ENCODE assay signal across 19 cellular contexts in the genomic region with DNA sequence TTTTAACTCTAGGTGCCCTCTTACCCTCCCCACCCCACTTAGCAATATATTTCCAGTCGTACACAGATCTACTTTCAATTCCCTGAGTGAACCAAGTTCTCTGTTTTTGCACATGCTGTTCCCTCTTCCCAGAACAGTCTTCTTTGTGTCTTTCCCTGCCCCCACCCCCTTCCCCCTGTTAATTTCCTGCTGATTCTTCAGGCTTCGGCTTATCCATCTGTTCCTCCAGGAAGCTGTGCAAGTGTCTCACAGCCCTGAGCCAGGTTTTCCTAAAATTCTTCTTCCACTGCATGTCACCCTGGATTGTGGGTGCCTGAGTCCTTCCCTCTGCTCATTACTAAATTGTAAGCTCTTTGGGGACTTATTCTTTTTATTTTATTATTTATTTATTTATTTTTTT. TPM values are rescaled to one million over a fixed set of nuclear protein-coding genes. Genes with fewer than 3 reads are reported as not detected.
DNase-seq lines count a peak whose midpoint lies in the region; ATAC-seq and TF ChIP-seq lines count a peak whose summit lies in the region.
"Had no signal": no experiment of that assay in that cellular context is flagged by ENCODE, and none has a peak within 500 bp of the region (broad histone marks: within the 10 kb centered on the region; RNA-seq: fewer than 3 reads in every experiment).

No MANE protein-coding gene starts in this region.

- no peak for TF ChIP-seq CTCF in smooth muscle cell (IDR thresholded peaks at IDR 0.05; ENCODE audit: borderline replicate concordance, insufficient read depth, poor library complexity, severe bottlenecking)

- H3K4me1 ChIP-seq in right cardiac atrium (ENCODE audit: control insufficient read depth, insufficient read depth, low read length) (peaks cover 5% of the 10 kb centered on the region), smooth muscle cell (ENCODE audit: low read depth) (peaks cover 8% of the 10 kb centered on the region)

- H3K9ac ChIP-seq in smooth muscle cell (ENCODE audit: low read depth): no peak overlapping the region

- DNase-seq in NCI-H524 (lab: John Stamatoyannopoulos, UW): peak; percentile 27 to 60
- no peak for DNase-seq in NCI-H524 treated with DMSO at 0.1 percent for 48 hours (lab: John Stamatoyannopoulos, UW)
- peak; percentile 54 for DNase-seq in NCI-H82 treated with DMSO at 0.1 percent for 48 hours (lab: John Stamatoyannopoulos, UW; ENCODE audit: unreplicated experiment)
- no peak for DNase-seq in right cardiac atrium
- no peak for DNase-seq in smooth muscle cell (lab: John Stamatoyannopoulos, UW; ENCODE audit: unreplicated experiment)
- DNase-seq in GOT3 (lab: John Stamatoyannopoulos, UW): no peak
- no peak for DNase-seq in activated CD4-positive, CD25-positive, alpha-beta regulatory T cell treated with anti-CD3 and anti-CD28 coated beads, Interleukin-2, amount 50 U/mL, for 72 hours
- DNase-seq: activated CD4-positive, CD25-positive, alpha-beta regulatory T cell; foreskin melanocyte; NCI-H1417; NCI-H774; nucleus accumbens; PC-3; stimulated activated naive CD4-positive, alpha-beta T cell treated with Interleukin-2 at 50 U/mL for 16 hours; upper lobe of right lung had no signal

- no peak overlapping the region for H3K4me2 ChIP-seq in smooth muscle cell

- H2AFZ ChIP-seq in smooth muscle cell (ENCODE audit: low read depth): no peak overlapping the region

- no peaks in the 10 kb centered on the region for H3K79me2 ChIP-seq in smooth muscle cell (ENCODE audit: low read depth)

- H3K36me3 ChIP-seq in smooth muscle cell (ENCODE audit: low read depth): no peaks in the 10 kb centered on the region
- H3K36me3 ChIP-seq: SJSA1, upper lobe of right lung had no signal

- WGBS in right cardiac atrium: 38% methylated on average over 2 of the region's 2 CpGs
- 68% methylated on average over 2 of the region's 2 CpGs for WGBS in smooth muscle cell (ENCODE audit: low lambda C conversion rate)

- peaks cover 23% of the 10 kb centered on the region for H3F3A ChIP-seq in smooth muscle cell (ENCODE audit: low read depth)

- H3K9me3 ChIP-seq in right cardiac atrium (ENCODE audit: control insufficient read depth, low read length) (no peaks in the 10 kb centered on the region), smooth muscle cell (replicated peaks; ENCODE audit: low read depth) (no peaks in the 10 kb centered on the region)
- H3K9me3 ChIP-seq: SJSA1, upper lobe of right lung had no signal

- H3K27ac ChIP-seq in right cardiac atrium (ENCODE audit: low read length) (peak overlapping the region; percentile 18), smooth muscle cell (ENCODE audit: low read depth) (peak overlapping the region; percentile 88)
- H3K27ac ChIP-seq: epithelial cell of prostate, SJSA1 had no signal

- H3K27me3 ChIP-seq in right cardiac atrium (ENCODE audit: control insufficient read depth, insufficient read depth): no peaks in the 10 kb centered on the region
- no peaks in the 10 kb centered on the region for H3K27me3 ChIP-seq in smooth muscle cell (ENCODE audit: low read depth)
- H3K27me3 ChIP-seq: SJSA1, upper lobe of right lung had no signal

- no peaks in the 10 kb centered on the region for H4K20me1 ChIP-seq in smooth muscle cell (ENCODE audit: low read depth)

- no peak overlapping the region for H3K4me3 ChIP-seq in right cardiac atrium (ENCODE audit: low read length)
- no peak overlapping the region for H3K4me3 ChIP-seq in smooth muscle cell
- H3K4me3 ChIP-seq: SJSA1, upper lobe of right lung had no signal

- ATAC-seq in right cardiac atrium (no peak), HG02885 (IDR thresholded peaks at IDR 0.05; ENCODE audit: poor library complexity, unreplicated experiment) (no peak)
- ATAC-seq: HCT116, PC-3, upper lobe of right lung had no signal

- intact Hi-C loops in right cardiac atrium (cut with DNase I): no loop called here

RNA-seq across cellular contexts. Expression of a gene that starts 12.4 kb away (rescaled TPM):
- total RNA-seq in right cardiac atrium (10 to 100 TPM; 61.0 to 82.7 (median 76.6) TPM), smooth muscle cell (36.5 and 55.0 TPM in 2 replicates)
- polyA plus RNA-seq in right cardiac atrium (33.7 TPM), smooth muscle cell (54.9 and 69.8 TPM in 2 replicates)

RNA-seq across cellular contexts. Expression of a gene that starts 17.5 kb away (rescaled TPM):
- total RNA-seq in right cardiac atrium: 10 to 100 TPM; 48.6 to 75.5 (median 56.2) TPM
- 56.1 TPM for polyA plus RNA-seq in right cardiac atrium
- 116 and 126 TPM in 2 replicates for total RNA-seq in smooth muscle cell
- 98.9 and 111 TPM in 2 replicates for polyA plus RNA-seq in smooth muscle cell

Comparison
In these comparisons a context has a peak if more than half of its experiments do, and no peak if none do; other contexts are left out.
1. DNase-seq: peak in NCI-H524 (2 of 2) and NCI-H82 treated with DMSO at 0.1 percent for 48 hours (single experiment); none in NCI-H524 treated with DMSO at 0.1 percent for 48 hours (single experiment), right cardiac atrium (0 of 3), smooth muscle cell (single experiment), GOT3 (single experiment) and activated CD4-positive, CD25-positive, alpha-beta regulatory T cell treated with anti-CD3 and anti-CD28 coated beads, Interleukin-2, amount 50 U/mL, for 72 hours (single experiment).